2 cellular contexts compared by ENCODE assay signal in genomic region chr10:113780681-113781250, GRCh38.
TF ChIP-seq lines count a peak whose summit lies in the region.

No MANE protein-coding gene starts in this region.

TF ChIP-seq in A549, 52 proteins besides CTCF, POLR2A, EP300 and RAD21:
- TF ChIP-seq, protein P1, sequence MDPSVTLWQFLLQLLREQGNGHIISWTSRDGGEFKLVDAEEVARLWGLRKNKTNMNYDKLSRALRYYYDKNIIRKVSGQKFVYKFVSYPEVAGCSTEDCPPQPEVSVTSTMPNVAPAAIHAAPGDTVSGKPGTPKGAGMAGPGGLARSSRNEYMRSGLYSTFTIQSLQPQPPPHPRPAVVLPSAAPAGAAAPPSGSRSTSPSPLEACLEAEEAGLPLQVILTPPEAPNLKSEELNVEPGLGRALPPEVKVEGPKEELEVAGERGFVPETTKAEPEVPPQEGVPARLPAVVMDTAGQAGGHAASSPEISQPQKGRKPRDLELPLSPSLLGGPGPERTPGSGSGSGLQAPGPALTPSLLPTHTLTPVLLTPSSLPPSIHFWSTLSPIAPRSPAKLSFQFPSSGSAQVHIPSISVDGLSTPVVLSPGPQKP (IDR thresholded peaks at IDR 0.05; ENCODE audit: low read depth, low read length): no peak
- TF ChIP-seq JUN (IDR thresholded peaks at IDR 0.05) (no peak), ZSCAN20 (CRISPR knock-in tag; IDR thresholded peaks at IDR 0.05) (no peak), BHLHE40 (IDR thresholded peaks at IDR 0.05; ENCODE audit: low read depth, low read length) (no peak), BCL3 (IDR thresholded peaks at IDR 0.05) (no peak), HOXA7 (CRISPR knock-in tag; IDR thresholded peaks at IDR 0.05) (no peak), MAFK (IDR thresholded peaks at IDR 0.05; ENCODE audit: partially characterized antibody) (no peak), KDM1A (IDR thresholded peaks at IDR 0.05; ENCODE audit: low read depth) (no peak), RNF2 (IDR thresholded peaks at IDR 0.05; ENCODE audit: borderline replicate concordance, low read depth) (no peak), REST (IDR thresholded peaks at IDR 0.05) (no peak), EHF (CRISPR knock-in tag; IDR thresholded peaks at IDR 0.05) (no peak), NR3C1 (IDR thresholded peaks at IDR 0.05) (no peak), ZNF302 (CRISPR knock-in tag; IDR thresholded peaks at IDR 0.05) (no peak), SREBF2 (IDR thresholded peaks at IDR 0.05) (no peak), FOSL2 (IDR thresholded peaks at IDR 0.05) (no peak), FOSL2 (CRISPR knock-in tag; IDR thresholded peaks at IDR 0.05) (no peak), GATA3 (IDR thresholded peaks at IDR 0.05; ENCODE audit: borderline replicate concordance) (no peak), HOXB5 (CRISPR knock-in tag; IDR thresholded peaks at IDR 0.05) (no peak)
- TF ChIP-seq, protein P2, sequence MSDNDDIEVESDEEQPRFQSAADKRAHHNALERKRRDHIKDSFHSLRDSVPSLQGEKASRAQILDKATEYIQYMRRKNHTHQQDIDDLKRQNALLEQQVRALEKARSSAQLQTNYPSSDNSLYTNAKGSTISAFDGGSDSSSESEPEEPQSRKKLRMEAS (IDR thresholded peaks at IDR 0.05): no peak

TF ChIP-seq in liver, 16 proteins besides CTCF, POLR2A, EP300 and RAD21 (continued from another document):
- TF ChIP-seq ZBTB33 (IDR thresholded peaks at IDR 0.05): no peak
